ENCODE assay signal across 16 cellular contexts in the genomic region with DNA sequence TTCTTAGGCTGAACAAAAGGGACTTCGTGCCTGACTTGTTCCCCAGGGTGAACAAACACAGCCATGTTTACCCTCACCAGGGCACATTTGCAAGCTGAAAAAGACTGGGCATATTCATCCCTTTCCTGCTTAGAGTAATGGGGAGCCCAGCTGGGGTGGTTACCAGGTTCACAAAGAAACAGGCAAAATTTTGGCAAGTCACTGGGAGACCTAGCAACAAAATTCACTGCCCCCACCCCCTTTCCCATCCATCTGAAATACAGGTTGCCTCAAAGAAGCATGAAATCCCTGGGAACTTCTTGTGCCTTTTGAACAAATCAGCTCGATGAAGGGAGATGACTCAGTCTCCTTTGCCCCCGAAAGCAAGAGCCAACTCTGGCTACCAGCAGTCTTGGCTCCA.
DNase-seq lines count a peak whose midpoint lies in the region; ATAC-seq, FAIRE-seq and TF ChIP-seq lines count a peak whose summit lies in the region.
"Had no signal": no experiment of that assay in that cellular context is flagged by ENCODE, and none has a peak within 500 bp of the region (broad histone marks: within the 10 kb centered on the region; RNA-seq: fewer than 3 reads in every experiment).

No MANE protein-coding gene starts in this region.

- H2BK12ac ChIP-seq in H1 (ENCODE audit: low read depth, low read length), result no peak overlapping the region

- H3K9ac ChIP-seq in H1 (replicated peaks in 1 of 4; ENCODE audit: extremely low read depth in 1 of 4, low read depth in 3 of 4, low read length in 3 of 4), result no peak overlapping the region

- H2BK120ac ChIP-seq in H1 (replicated peaks; ENCODE audit: low read depth, low read length), result no peak overlapping the region

- no peak overlapping the region for H2BK20ac ChIP-seq in H1 (ENCODE audit: low read length)

- CTCF ChIA-PET in H1 (lab: Charles Lee; ENCODE audit: partially characterized antibody), result no interaction called here

- FAIRE-seq in H1 (lab: Jason Lieb, UNC), result no peak
- FAIRE-seq: H54, HepG2 had no signal

- H3K23ac ChIP-seq in H1 (ENCODE audit: insufficient read length), result no peak overlapping the region

- no peak for TF ChIP-seq CTCF in H1 (IDR thresholded peaks at IDR 0.05; ENCODE audit: control extremely low read depth in 1 of 3, insufficient read depth in 1 of 3, low read depth in 1 of 3, low read length in 3 of 3)

- POLR2A ChIA-PET in H1 (lab: Charles Lee; ENCODE audit: partially characterized antibody), result no interaction called here

- H2AFZ ChIP-seq in H1 (ENCODE audit: low read length), result peak overlapping the region; percentile 90; the same call in 1 of the 2 replicates

- no peaks in the 10 kb centered on the region; a peak in 1 of 7 replicates for H3K27me3 ChIP-seq in H1 (replicated peaks in 1 of 4; ENCODE audit: control insufficient read depth in 3 of 4, extremely low read depth in 1 of 4, insufficient read depth in 3 of 4, low read length in 3 of 4)
- H3K27me3 ChIP-seq: SJSA1 had no signal

- H3K79me1 ChIP-seq in H1 (ENCODE audit: low read depth, low read length), result no peaks in the 10 kb centered on the region

- 87% methylated on average over 3 of the region's 3 CpGs; no CpG with 5 or more reads in 1 of the 2 experiments for WGBS in H1 (ENCODE audit: extremely low coverage in 1 of 2, insufficient coverage in 1 of 2, insufficient read length in 1 of 2, insufficient replicate concordance in 2 of 2, low coverage in 1 of 2, low lambda C conversion rate in 2 of 2, missing lambda C conversion rate in 1 of 2), 2 experiments

- H3K4me2 ChIP-seq in H1 (ENCODE audit: insufficient read depth in 1 of 2, low read depth in 2 of 2, low read length in 2 of 2), result no peak overlapping the region

- peaks cover 2% of the 10 kb centered on the region; the same call in 1 of the 2 replicates for H3K23me2 ChIP-seq in H1 (ENCODE audit: low read depth, low read length)

- no peak overlapping the region for H2BK5ac ChIP-seq in H1 (ENCODE audit: low read depth, low read length)

- H3K4ac ChIP-seq in H1 (replicated peaks; ENCODE audit: insufficient read length, low read depth, low read length), result no peak overlapping the region

- no peaks in the 10 kb centered on the region for H3K36me3 ChIP-seq in H1 (ENCODE audit: control insufficient read depth in 2 of 4, insufficient read depth in 4 of 4, low read length in 3 of 4)
- H3K36me3 ChIP-seq: SJSA1 had no signal

- no peaks in the 10 kb centered on the region for H3K9me3 ChIP-seq in H1 (ENCODE audit: insufficient read depth in 2 of 2, low read depth in 1 of 2, low read length in 1 of 2)

- H3K4me3 ChIP-seq in H1 (ENCODE audit: extremely low read depth in 1 of 4, insufficient read depth in 2 of 4, low read depth in 3 of 4, low read length in 4 of 4), result no peak overlapping the region
- H3K4me3 ChIP-seq: SJSA1 had no signal

- no peak overlapping the region for H2BK15ac ChIP-seq in H1 (ENCODE audit: low read length)

- TF ChIP-seq POLR2A in H1 (IDR thresholded peaks at IDR 0.05; ENCODE audit: control extremely low read depth in 1 of 2, low read depth in 2 of 2, low read length in 2 of 2), result no peak

- no peak for TF ChIP-seq EP300 in H1 (IDR thresholded peaks at IDR 0.05; ENCODE audit: borderline replicate concordance in 1 of 2, low read depth in 2 of 2, low read length in 2 of 2)

- no peak overlapping the region for H4K8ac ChIP-seq in H1 (ENCODE audit: extremely low read depth, insufficient read depth, low read length)

- no peak overlapping the region for H2AK5ac ChIP-seq in H1 (ENCODE audit: low read depth, low read length)

- H3K27ac ChIP-seq in H1 (ENCODE audit: low read depth, low read length), result no peak overlapping the region
- H3K27ac ChIP-seq: SJSA1 had no signal

- no peak overlapping the region for H4K91ac ChIP-seq in H1 (replicated peaks; ENCODE audit: insufficient read length, low read length)

- ATAC-seq in GM19023 (IDR thresholded peaks at IDR 0.05; ENCODE audit: unreplicated experiment) (no peak), GM18520 (IDR thresholded peaks at IDR 0.05; ENCODE audit: unreplicated experiment) (no peak)
- ATAC-seq: HepG2, Panc1 had no signal

- no peak for TF ChIP-seq RAD21 in H1 (IDR thresholded peaks at IDR 0.05 in 1 of 2, conservative IDR thresholded peaks at IDR 0.05 in 1 of 2; ENCODE audit: low read depth in 2 of 2, low read length in 2 of 2)

- no peak overlapping the region for H3K18ac ChIP-seq in H1 (ENCODE audit: extremely low read depth, low read length)

- no peaks in the 10 kb centered on the region for H4K20me1 ChIP-seq in H1 (replicated peaks in 1 of 2; ENCODE audit: control insufficient read depth in 1 of 2, insufficient read depth in 2 of 2, low read length in 2 of 2)

- no peak overlapping the region for H3K14ac ChIP-seq in H1 (ENCODE audit: insufficient read length)

- DNase-seq in COR-L47 (lab: John Stamatoyannopoulos, UW) (peak; percentile 78), NCI-H2081 treated with DMSO at 0.1 percent for 48 hours (lab: John Stamatoyannopoulos, UW) (peak; percentile 47), H1 (ENCODE audit: low read depth in 1 of 2, low spot score in 2 of 2) (no peak), putamen (ENCODE audit: low spot score) (peak; percentile 31)
- DNase-seq in activated CD8-positive, alpha-beta memory T cell treated with anti-CD3 and anti-CD28 coated beads, Interleukin-2, amount 50 U/mL, for 48 hours, result no peak
- DNase-seq: DMS153, GDM1, KBM-7, NCI-H1930, NCI-H510A treated with DMSO at 0.1 percent for 48 hours had no signal

- H3K56ac ChIP-seq in H1 (replicated peaks; ENCODE audit: insufficient read length, low read depth, low read length), result no peak overlapping the region

- H4K5ac ChIP-seq in H1 (ENCODE audit: insufficient read length, low read depth, low read length), result no peak overlapping the region

- peaks cover 0 to 10% (median 3%) of the 10 kb centered on the region in 4 experiments; a peak in 6 of 7 replicates for H3K4me1 ChIP-seq in H1 (replicated peaks in 1 of 4; ENCODE audit: control insufficient read depth in 3 of 4, insufficient read depth in 4 of 4, low read length in 3 of 4)

- no peaks in the 10 kb centered on the region for H3K79me2 ChIP-seq in H1 (ENCODE audit: control insufficient read depth in 1 of 2, insufficient read depth in 2 of 2, low read length in 2 of 2)

TF ChIP-seq in H1, 55 proteins besides CTCF, POLR2A, EP300 and RAD21:
- TF ChIP-seq NRF1 (IDR thresholded peaks at IDR 0.05; ENCODE audit: low read depth, low read length) (no peak), KDM5A (IDR thresholded peaks at IDR 0.05; ENCODE audit: low read length) (no peak), CREB1 (IDR thresholded peaks at IDR 0.05) (no peak), SIX5 (IDR thresholded peaks at IDR 0.05; ENCODE audit: low read depth, low read length) (no peak), CBX5 (IDR thresholded peaks at IDR 0.05; ENCODE audit: low read depth, low read length) (no peak), RXRA (IDR thresholded peaks at IDR 0.05; ENCODE audit: insufficient read depth, low read depth, low read length) (no peak), SUZ12 (IDR thresholded peaks at IDR 0.05; ENCODE audit: low read length) (no peak), EGR1 (IDR thresholded peaks at IDR 0.05; ENCODE audit: borderline replicate concordance, low read depth, low read length) (no peak), SAP30 (IDR thresholded peaks at IDR 0.05; ENCODE audit: insufficient read depth, insufficient replicate concordance, low read length) (no peak), ASH2L (IDR thresholded peaks at IDR 0.05; ENCODE audit: low read length) (no peak), SRF (IDR thresholded peaks at IDR 0.05; ENCODE audit: low read depth, low read length) (no peak), TAF1 (IDR thresholded peaks at IDR 0.05; ENCODE audit: low read depth, low read length) (no peak), SIRT6 (IDR thresholded peaks at IDR 0.05; ENCODE audit: low read length) (no peak)
- TF ChIP-seq, protein P1, sequence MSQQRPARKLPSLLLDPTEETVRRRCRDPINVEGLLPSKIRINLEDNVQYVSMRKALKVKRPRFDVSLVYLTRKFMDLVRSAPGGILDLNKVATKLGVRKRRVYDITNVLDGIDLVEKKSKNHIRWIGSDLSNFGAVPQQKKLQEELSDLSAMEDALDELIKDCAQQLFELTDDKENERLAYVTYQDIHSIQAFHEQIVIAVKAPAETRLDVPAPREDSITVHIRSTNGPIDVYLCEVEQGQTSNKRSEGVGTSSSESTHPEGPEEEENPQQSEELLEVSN (IDR thresholded peaks at IDR 0.05), result no peak
- TF ChIP-seq, protein P2, sequence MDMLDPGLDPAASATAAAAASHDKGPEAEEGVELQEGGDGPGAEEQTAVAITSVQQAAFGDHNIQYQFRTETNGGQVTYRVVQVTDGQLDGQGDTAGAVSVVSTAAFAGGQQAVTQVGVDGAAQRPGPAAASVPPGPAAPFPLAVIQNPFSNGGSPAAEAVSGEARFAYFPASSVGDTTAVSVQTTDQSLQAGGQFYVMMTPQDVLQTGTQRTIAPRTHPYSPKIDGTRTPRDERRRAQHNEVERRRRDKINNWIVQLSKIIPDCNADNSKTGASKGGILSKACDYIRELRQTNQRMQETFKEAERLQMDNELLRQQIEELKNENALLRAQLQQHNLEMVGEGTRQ (IDR thresholded peaks at IDR 0.05; ENCODE audit: low read length), result no peak

Comparison
In these comparisons a context has a peak if more than half of its experiments do, and no peak if none do; other contexts are left out.
1. DNase-seq: peak in COR-L47 (single experiment), NCI-H2081 treated with DMSO at 0.1 percent for 48 hours (single experiment) and putamen (single experiment); none in H1 (0 of 2) and activated CD8-positive, alpha-beta memory T cell treated with anti-CD3 and anti-CD28 coated beads, Interleukin-2, amount 50 U/mL, for 48 hours (single experiment).